1 cellular context compared by ENCODE assay signal in the genomic region with DNA sequence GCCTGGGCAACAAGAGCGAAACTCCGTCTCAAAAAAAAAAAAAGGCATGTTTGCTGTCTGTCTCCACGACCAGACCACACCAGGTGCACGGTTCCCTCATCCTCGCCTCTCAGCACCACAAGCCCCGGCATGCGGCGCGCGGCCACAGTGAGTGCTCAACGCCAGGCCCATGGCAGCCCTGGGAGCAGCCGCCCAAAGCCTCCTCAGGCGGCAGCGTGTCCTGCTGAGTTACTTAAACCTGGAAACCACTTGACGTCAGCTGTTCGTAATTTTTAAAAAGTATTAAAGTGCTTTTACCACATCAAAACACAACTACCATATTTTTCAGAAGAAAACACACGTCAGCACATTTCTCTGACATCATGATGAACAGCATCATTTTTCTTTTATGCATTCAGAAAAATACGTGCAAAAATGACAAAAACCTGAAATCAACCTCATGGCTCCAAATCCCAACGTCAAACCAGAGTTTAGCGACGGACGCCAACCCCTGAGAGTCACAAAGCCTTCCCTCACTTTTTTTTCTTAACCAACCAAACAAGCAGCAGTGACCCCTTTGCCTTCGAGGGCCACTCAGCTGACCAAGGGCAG.
TF ChIP-seq lines count a peak whose summit lies in the region.

No MANE protein-coding gene starts in this region.

TF ChIP-seq in HepG2, 621 proteins besides CTCF, POLR2A, EP300 and RAD21:
- TF ChIP-seq CCAR2 (optimal IDR thresholded peaks at IDR 0.05; ENCODE audit: low read depth, low read length) (no peak), RBFOX2 (IDR thresholded peaks at IDR 0.05; ENCODE audit: low read depth, low read length) (0 out of 2 replicates have a peak, but pooled peaks have one; percentile 11), MAFF (IDR thresholded peaks at IDR 0.05; ENCODE audit: low read depth, low read length) (peak; percentile 80), MAFK (conservative IDR thresholded peaks at IDR 0.05 in 1 of 2, IDR thresholded peaks at IDR 0.05 in 1 of 2; ENCODE audit: low read length in 2 of 2) (peak; percentile 79 to 87), ZNF724P (CRISPR knock-in tag; IDR thresholded peaks at IDR 0.05; ENCODE audit: borderline replicate concordance) (no peak), JUND (CRISPR knock-in tag; IDR thresholded peaks at IDR 0.05) (no peak)
